ENCODE assay signal across 1 cellular context in the genomic region with DNA sequence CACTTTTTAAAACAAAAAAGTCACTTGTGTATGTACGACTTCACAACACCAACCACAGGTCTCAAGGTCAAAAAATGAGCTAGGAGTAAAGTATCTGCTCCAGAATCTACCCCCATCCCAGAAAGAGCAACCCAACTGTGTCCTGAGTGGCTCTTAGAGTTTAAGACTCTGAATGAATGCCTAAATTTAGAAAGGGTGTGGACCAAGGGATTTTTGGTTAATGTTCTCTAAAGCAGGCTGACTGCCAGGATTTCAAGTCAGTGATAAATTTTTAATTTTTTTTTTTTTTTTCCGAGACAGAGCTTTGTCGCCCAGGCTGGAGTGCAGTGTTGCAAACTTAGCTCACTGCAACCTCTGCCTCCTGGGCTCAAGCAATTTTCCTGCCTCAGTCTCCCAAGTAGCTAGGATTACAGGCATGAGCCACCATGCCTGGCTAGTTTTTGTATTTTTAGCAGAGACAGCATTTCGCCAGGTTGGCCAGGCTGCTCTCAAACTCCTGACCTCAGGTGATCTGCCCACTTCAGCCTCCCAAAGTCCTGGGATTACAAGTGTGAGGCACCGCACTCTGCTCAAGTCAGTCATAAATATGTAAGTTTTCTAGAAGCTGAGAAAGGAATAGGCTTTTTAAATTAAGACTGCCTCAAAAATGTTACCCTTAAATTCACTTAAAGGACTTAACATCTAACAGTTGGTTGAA.
TF ChIP-seq lines count a peak whose summit lies in the region.

No MANE protein-coding gene starts in this region.

TF ChIP-seq in GM23338, 12 proteins besides CTCF, POLR2A, EP300 and RAD21:
- TF ChIP-seq ZNF462 (CRISPR knock-in tag; IDR thresholded peaks at IDR 0.05) (no peak), NANOG (IDR thresholded peaks at IDR 0.05; ENCODE audit: borderline replicate concordance) (no peak), REST (IDR thresholded peaks at IDR 0.05; ENCODE audit: unreplicated experiment) (no peak), EZH2phosphoT487 (IDR thresholded peaks at IDR 0.05; ENCODE audit: unreplicated experiment) (no peak)
- TF ChIP-seq, protein P1, sequence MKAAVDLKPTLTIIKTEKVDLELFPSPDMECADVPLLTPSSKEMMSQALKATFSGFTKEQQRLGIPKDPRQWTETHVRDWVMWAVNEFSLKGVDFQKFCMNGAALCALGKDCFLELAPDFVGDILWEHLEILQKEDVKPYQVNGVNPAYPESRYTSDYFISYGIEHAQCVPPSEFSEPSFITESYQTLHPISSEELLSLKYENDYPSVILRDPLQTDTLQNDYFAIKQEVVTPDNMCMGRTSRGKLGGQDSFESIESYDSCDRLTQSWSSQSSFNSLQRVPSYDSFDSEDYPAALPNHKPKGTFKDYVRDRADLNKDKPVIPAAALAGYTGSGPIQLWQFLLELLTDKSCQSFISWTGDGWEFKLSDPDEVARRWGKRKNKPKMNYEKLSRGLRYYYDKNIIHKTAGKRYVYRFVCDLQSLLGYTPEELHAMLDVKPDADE (IDR thresholded peaks at IDR 0.05) = no peak
TF ChIP-seq in GM23338: peak in this region for 0.
